8 cellular contexts compared by ENCODE assay signal in genomic region chr19:15251749-15252397, GRCh38. TPM values are rescaled to one million over a fixed set of nuclear protein-coding genes. Genes with fewer than 3 reads are reported as not detected.
DNase-seq lines count a peak whose midpoint lies in the region; ATAC-seq and TF ChIP-seq lines count a peak whose summit lies in the region.
"Had no signal": no experiment of that assay in that cellular context is flagged by ENCODE, and none has a peak within 500 bp of the region (broad histone marks: within the 10 kb centered on the region; RNA-seq: fewer than 3 reads in every experiment).

No MANE protein-coding gene starts in this region.

- peaks cover 7% of the 10 kb centered on the region for H3K4me1 ChIP-seq in HUES64 (ENCODE audit: insufficient read depth, low read length)
- peaks cover 72% of the 10 kb centered on the region for H3K4me1 ChIP-seq in suprapubic skin

- H3K27me3 ChIP-seq in HUES64 (ENCODE audit: insufficient read depth, low read length) (no peaks in the 10 kb centered on the region), brain microvascular endothelial cell (replicated peaks) (no peaks in the 10 kb centered on the region), suprapubic skin (no peaks in the 10 kb centered on the region)

- H3K27ac ChIP-seq in HUES64 (ENCODE audit: low read depth, low read length) (peak overlapping the region; percentile 68), brain microvascular endothelial cell (peak overlapping the region; percentile 100), suprapubic skin (peak overlapping the region; percentile 86)

- in situ Hi-C loops in brain microvascular endothelial cell (cut with HindIII; ENCODE audit: low pct_ligation_motif_present, low sequenced_read_pairs), result no loop called here

- TF ChIP-seq EP300 in suprapubic skin (IDR thresholded peaks at IDR 0.05), result no peak

- DNase-seq in brain microvascular endothelial cell (peak; percentile 92), kidney glomerular epithelial cell (lab: John Stamatoyannopoulos, UW) (peak; percentile 77), suprapubic skin (ENCODE audit: low spot score in 2 of 2) (peak in 1 of 2 donors; percentile 89), NCI-H187 (lab: John Stamatoyannopoulos, UW) (no peak), globus pallidus (ENCODE audit: low spot score) (no peak)

- no peak for ATAC-seq in GM18519 (IDR thresholded peaks at IDR 0.05; ENCODE audit: low FRiP score, unreplicated experiment)

- TF ChIP-seq POLR2A in suprapubic skin (IDR thresholded peaks at IDR 0.05), result no peak

- 62% methylated on average over 12 of the region's 14 CpGs for WGBS in HUES64
- WGBS in suprapubic skin, result 37% methylated on average over 10 of the region's 14 CpGs

- H3K36me3 ChIP-seq in HUES64 (ENCODE audit: insufficient read depth, low read length) (peaks cover 92% of the 10 kb centered on the region), brain microvascular endothelial cell (replicated peaks) (peaks cover 42% of the 10 kb centered on the region), suprapubic skin (peaks cover 69% of the 10 kb centered on the region)

- H3K9me3 ChIP-seq in HUES64 (ENCODE audit: insufficient read depth, low read depth, low read length), result no peaks in the 10 kb centered on the region
- no peaks in the 10 kb centered on the region for H3K9me3 ChIP-seq in suprapubic skin

- H3K9ac ChIP-seq in HUES64 (ENCODE audit: low read depth, low read length), result 0 out of 2 replicates have a peak overlapping the region, but pooled peaks have one; percentile 25

- H3K4me3 ChIP-seq in HUES64 (ENCODE audit: low read length) (no peak overlapping the region), brain microvascular endothelial cell (ENCODE audit: low read depth, low read length) (peak overlapping the region; percentile 38), suprapubic skin (no peak overlapping the region)

- peak; percentile 80 for TF ChIP-seq CTCF in brain microvascular endothelial cell (IDR thresholded peaks at IDR 0.05; ENCODE audit: low read depth, low read length, missing control alignments)
- TF ChIP-seq CTCF in suprapubic skin (IDR thresholded peaks at IDR 0.05), result peak in 1 of 2 donors; percentile 40

RNA-seq across cellular contexts. Expression of gene EPHX3, which starts 19.6 kb away (rescaled TPM):
- polyA plus RNA-seq in HUES64 (2013, experiment 1 of 2), result 12.0 TPM
- 12.4 TPM for polyA plus RNA-seq in HUES64 (2013, experiment 2 of 2)
- 10 to 100 TPM in 3 of 4 donors, 1 to 10 TPM in 1; 8.0 to 81.6 (median 47.5) TPM for total RNA-seq in suprapubic skin

RNA-seq across cellular contexts. Expression of gene NOTCH3, which starts 51.1 kb away (rescaled TPM):
- 52.5 TPM for polyA plus RNA-seq in HUES64 (2013, experiment 1 of 2)
- polyA plus RNA-seq in HUES64 (2013, experiment 2 of 2), result 56.0 TPM
- 100 to 1,000 TPM; 205 to 253 (median 245) TPM for total RNA-seq in suprapubic skin
- total RNA-seq: T-helper 2 cell treated with Interferon-gamma antibody and Interleukin-4, amounts not matched to agents 100 ng/mL and 5 ng/mL, for 36 hours had no signal

Comparison
In these comparisons a context has a peak if more than half of its experiments do, and no peak if none do; other contexts are left out.
1. DNase-seq: peak in brain microvascular endothelial cell (single experiment) and kidney glomerular epithelial cell (single experiment); none in NCI-H187 (0 of 2) and globus pallidus (single experiment).
2. Peak in every context shown above with its lines, with median percentiles within 50 percentile points of each other: H3K27ac ChIP-seq.